In genomic region chr19:3985643-3986259, GRCh38 we compare ENCODE assay signal across 8 cellular contexts. TPM values are rescaled to one million over a fixed set of nuclear protein-coding genes. Genes with fewer than 3 reads are reported as not detected.
DNase-seq lines count a peak whose midpoint lies in the region; ATAC-seq and TF ChIP-seq lines count a peak whose summit lies in the region.

No MANE protein-coding gene starts in this region.

- peaks cover 46% of the 10 kb centered on the region for H3K36me3 Mint-ChIP-seq in activated CD4-positive, alpha-beta memory T cell treated with anti-CD3 and anti-CD28 coated beads for 36 hours

- DNase-seq in NCI-H748 (lab: John Stamatoyannopoulos, UW; ENCODE audit: unreplicated experiment), result peak; percentile 50
- DNase-seq in NCI-H748 treated with DMSO at 0.1 percent for 48 hours (lab: John Stamatoyannopoulos, UW), result no peak
- DNase-seq in activated CD4-positive, alpha-beta memory T cell treated with anti-CD3 and anti-CD28 coated beads for 36 hours, result no peak
- no peak for DNase-seq in stomach
- no peak for DNase-seq in DMS79 treated with DMSO at 0.1 percent for 48 hours (lab: John Stamatoyannopoulos, UW)

- POLR2A ChIA-PET in activated CD4-positive, alpha-beta memory T cell treated with anti-CD3 and anti-CD28 coated beads for 36 hours (lab: Charles Lee), result interaction anchor here (0.7 to 5.2 kb wide), 11 partner anchors 9 to 414 kb away, joined by 3 to 51 read pairs (median 4); partner anchors contain the start of genes DAPK3, PIAS4, SH3GL1 and ZBTB7A

- H3K9me3 ChIP-seq in iPS-15b (ENCODE audit: control insufficient read depth, insufficient read depth, low read length) (no peaks in the 10 kb centered on the region), stomach (no peaks in the 10 kb centered on the region)

- TF ChIP-seq EP300 in stomach (IDR thresholded peaks at IDR 0.05), result no peak

- no peak overlapping the region for H3K9ac ChIP-seq in iPS-15b (ENCODE audit: low read depth, low read length)

- ATAC-seq in HG02623 (IDR thresholded peaks at IDR 0.05; ENCODE audit: unreplicated experiment) (no peak), HG03135 (IDR thresholded peaks at IDR 0.05; ENCODE audit: unreplicated experiment) (no peak)

- 3 to 4% (median 4%) methylated on average over 19 of the region's 19 CpGs for WGBS in stomach, 5 donors

- H3K27ac Mint-ChIP-seq in activated CD4-positive, alpha-beta memory T cell treated with anti-CD3 and anti-CD28 coated beads for 36 hours, result peak overlapping the region; percentile 95

- no peak for TF ChIP-seq CTCF in stomach (IDR thresholded peaks at IDR 0.05)

- peak overlapping the region; percentile 96 for H3K4me3 Mint-ChIP-seq in activated CD4-positive, alpha-beta memory T cell treated with anti-CD3 and anti-CD28 coated beads for 36 hours

- CTCF ChIA-PET in activated CD4-positive, alpha-beta memory T cell treated with anti-CD3 and anti-CD28 coated beads for 36 hours (lab: Charles Lee), result interaction anchor here (0.7 to 2.6 kb wide), 11 partner anchors 10 to 247 kb away, joined by 3 to 26 read pairs (median 4); partner anchors contain the start of genes DAPK3, MRPL54, PIAS4 and ZBTB7A

- H3K36me3 ChIP-seq in iPS-15b (ENCODE audit: control insufficient read depth, insufficient read depth, low read length) (peaks cover 40% of the 10 kb centered on the region), stomach (peaks cover 36 to 38% (median 36%) of the 10 kb centered on the region in 4 donors)

- no peaks in the 10 kb centered on the region for H3K27me3 ChIP-seq in iPS-15b (ENCODE audit: control insufficient read depth, insufficient read depth, low read length)
- H3K27me3 ChIP-seq in stomach, result no peaks in the 10 kb centered on the region

- TF ChIP-seq POLR2A in stomach (IDR thresholded peaks at IDR 0.05), result no peak

- peak overlapping the region in 4 of 5 donors; percentile 91 to 99 (median 97) for H3K27ac ChIP-seq in stomach

- H3K4me3 ChIP-seq in iPS-15b (ENCODE audit: low read depth, low read length), result peak overlapping the region; percentile 89
- peak overlapping the region; percentile 67 to 100 (median 83) for H3K4me3 ChIP-seq in stomach

- H3K4me1 ChIP-seq in iPS-15b (ENCODE audit: control insufficient read depth, insufficient read depth, low read length), result peaks cover 13% of the 10 kb centered on the region
- H3K4me1 ChIP-seq in stomach, result peaks cover 35 to 71% (median 54%) of the 10 kb centered on the region in 4 donors

- peaks cover 40% of the 10 kb centered on the region for H3K4me1 Mint-ChIP-seq in activated CD4-positive, alpha-beta memory T cell treated with anti-CD3 and anti-CD28 coated beads for 36 hours (ENCODE audit: low read depth)

- H3K27me3 Mint-ChIP-seq in activated CD4-positive, alpha-beta memory T cell treated with anti-CD3 and anti-CD28 coated beads for 36 hours, result no peaks in the 10 kb centered on the region

- intact Hi-C loops in activated CD4-positive, alpha-beta memory T cell treated with anti-CD3 and anti-CD28 coated beads for 36 hours (cut with micrococcal nuclease), result loop anchor here (1.0 to 5.0 kb wide), 10 partner anchors 14 to 487 kb away; partner anchors contain the start of genes ANKRD24, DAPK3, FZR1 and HDGFL2
- intact Hi-C loops in stomach (cut with DNase I; ENCODE audit: low total_unique reads), result loop anchor here (10.0 kb wide), 1 partner anchor 199 kb away; the partner anchor contains the start of genes ANKRD24 and SIRT6

- no peaks in the 10 kb centered on the region for H3K9me3 Mint-ChIP-seq in activated CD4-positive, alpha-beta memory T cell treated with anti-CD3 and anti-CD28 coated beads for 36 hours

RNA-seq across cellular contexts. Expression of gene EEF2, which starts 0.5 kb away (rescaled TPM):
- 1,000 to 10,000 TPM; 3,113 to 3,225 TPM for total RNA-seq in activated CD4-positive, alpha-beta memory T cell treated with anti-CD3 and anti-CD28 coated beads for 36 hours
- total RNA-seq in stomach, result 1,000 to 10,000 TPM in 4 of 5 donors, 100 to 1,000 TPM in 1; 872 to 1,656 (median 1,431) TPM
- polyA plus RNA-seq in stomach, result 1,000 to 10,000 TPM in 2 of 3 donors, 100 to 1,000 TPM in 1; 667 to 1,312 (median 1,239) TPM

RNA-seq across cellular contexts. Expression of gene DAPK3, which starts 14.9 kb away (rescaled TPM):
- total RNA-seq in activated CD4-positive, alpha-beta memory T cell treated with anti-CD3 and anti-CD28 coated beads for 36 hours, result 10 to 100 TPM; 32.4 to 33.3 TPM
- total RNA-seq in stomach, result 100 to 1,000 TPM in 2 of 5 donors, 10 to 100 TPM in 3; 58.5 to 238 (median 75.8) TPM
- polyA plus RNA-seq in stomach, result 10 to 100 TPM; 47.0 to 73.5 (median 51.9) TPM

RNA-seq across cellular contexts. Expression of gene PIAS4, which starts 21.8 kb away (rescaled TPM):
- 10 to 100 TPM; 22.5 to 24.4 TPM for total RNA-seq in activated CD4-positive, alpha-beta memory T cell treated with anti-CD3 and anti-CD28 coated beads for 36 hours
- 10 to 100 TPM in 4 of 5 donors, 1 to 10 TPM in 1; 9.3 to 93.6 (median 37.5) TPM for total RNA-seq in stomach
- 10 to 100 TPM in 1 of 3 donors, 1 to 10 TPM in 2; 6.6 to 14.8 (median 9.3) TPM for polyA plus RNA-seq in stomach

RNA-seq across cellular contexts. Expression of gene NMRK2, which starts 52.9 kb away (rescaled TPM):
- total RNA-seq in activated CD4-positive, alpha-beta memory T cell treated with anti-CD3 and anti-CD28 coated beads for 36 hours, result not detected
- under 1 TPM in 1 of 5 donors, not detected in 4; 0.55 TPM for total RNA-seq in stomach
- polyA plus RNA-seq in stomach, result 1 to 10 TPM in 2 of 3 donors, under 1 TPM in 1; 0.68 to 4.3 (median 2.3) TPM
